In the genomic region with DNA sequence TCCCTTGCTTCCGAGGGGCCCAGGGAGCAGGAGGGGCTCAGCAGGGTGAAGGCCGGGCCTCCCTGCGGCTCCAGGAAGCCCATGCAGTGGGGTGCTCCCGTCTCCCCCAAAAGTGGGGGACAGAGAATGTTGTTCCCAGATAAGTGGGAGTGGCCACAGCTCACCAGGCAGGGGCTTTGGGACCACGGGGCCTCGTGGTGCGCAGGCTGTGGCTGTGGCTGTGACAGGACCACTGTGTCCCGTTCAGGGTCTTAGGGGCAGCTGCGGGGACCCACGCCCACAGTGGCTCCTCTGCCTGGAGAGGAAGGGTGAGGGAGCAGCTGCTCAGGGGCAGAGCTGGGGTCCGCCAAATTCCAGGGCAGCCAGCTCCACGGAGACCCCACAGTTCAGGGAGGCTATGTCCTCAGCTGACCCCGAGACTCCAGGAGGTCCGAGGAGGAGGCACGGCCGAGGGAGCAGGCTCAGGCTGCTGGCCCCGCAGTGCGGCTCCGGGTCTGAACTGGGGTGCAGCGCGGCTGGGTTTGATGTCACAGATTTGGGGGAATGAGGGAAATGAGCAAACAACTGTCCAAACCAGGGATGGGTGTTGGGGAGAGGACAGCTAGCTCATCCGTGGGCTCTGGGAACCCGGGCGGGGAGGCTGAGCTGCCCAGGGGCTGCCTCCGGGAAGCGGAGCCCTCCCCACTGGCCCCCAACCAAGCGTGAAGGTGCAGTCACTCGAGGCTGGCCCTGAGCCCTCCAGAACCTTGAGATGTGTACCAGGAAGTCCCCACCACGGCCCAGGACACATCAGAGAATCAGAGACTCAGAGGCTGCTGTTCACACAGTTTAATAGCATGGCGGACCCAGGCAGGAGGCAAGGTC, we compare ENCODE assay signal across 21 cellular contexts. TPM values are rescaled to one million over a fixed set of nuclear protein-coding genes. Genes with fewer than 3 reads are reported as not detected.
A peak's percentile ranks its signal among the peaks of the same experiment; 100 is the strongest.
DNase-seq lines count a peak whose midpoint lies in the region; ATAC-seq, FAIRE-seq and TF ChIP-seq lines count a peak whose summit lies in the region.
"Had no signal": no experiment of that assay in that cellular context is flagged by ENCODE, and none has a peak within 500 bp of the region (broad histone marks: within the 10 kb centered on the region; RNA-seq: fewer than 3 reads in every experiment).

No MANE protein-coding gene starts in this region.

- H3K4me1 Mint-ChIP-seq in H9 (peaks cover 12 to 23% of the 10 kb centered on the region in 2 experiments; a peak in 3 of 4 replicates), chondrocyte (ENCODE audit: low read depth) (peaks cover 2% of the 10 kb centered on the region)
- no peaks in the 10 kb centered on the region for H3K4me1 Mint-ChIP-seq in CD4-positive, alpha-beta T cell (ENCODE audit: low read depth)
- H3K4me1 Mint-ChIP-seq: CD4-positive, CD25-positive, alpha-beta regulatory T cell had no signal

- H2BK12ac ChIP-seq in H9 (ENCODE audit: insufficient read length, low read depth, low read length) (no peak overlapping the region), neuronal stem cell (ENCODE audit: low read length) (peak overlapping the region; percentile 90)

- H3K9me3 Mint-ChIP-seq in H9 (no peaks in the 10 kb centered on the region), chondrocyte (ENCODE audit: low read depth) (no peaks in the 10 kb centered on the region)
- H3K9me3 Mint-ChIP-seq in CD4-positive, alpha-beta T cell, result no peaks in the 10 kb centered on the region
- H3K9me3 Mint-ChIP-seq: GM23338 had no signal

- H4K5ac ChIP-seq in H9 (ENCODE audit: insufficient read length, low read depth, low read length), result no peak overlapping the region

- H2BK120ac ChIP-seq in H9 (ENCODE audit: low read depth, low read length, poor library complexity, severe bottlenecking) (no peak overlapping the region), neuronal stem cell (ENCODE audit: low read depth, low read length) (peak overlapping the region; percentile 91)

- H3K36me3 ChIP-seq in BLaER1, result no peaks in the 10 kb centered on the region
- no peaks in the 10 kb centered on the region for H3K36me3 ChIP-seq in neuronal stem cell (replicated peaks in 1 of 2; ENCODE audit: control insufficient read depth in 2 of 2, insufficient read depth in 2 of 2, low read length in 2 of 2)
- H3K36me3 ChIP-seq: HAP-1 had no signal

- POLR2A ChIA-PET in CD4-positive, alpha-beta T cell (lab: Charles Lee), result no interaction called here

- H3K18ac ChIP-seq in H9 (ENCODE audit: insufficient read length, low read depth, low read length) (peak overlapping the region; percentile 8), neuronal stem cell (ENCODE audit: low read length) (peak overlapping the region; percentile 80)

- H3K27ac Mint-ChIP-seq in H9 (no peak overlapping the region), chondrocyte (ENCODE audit: unreplicated experiment) (no peak overlapping the region)
- H3K27ac Mint-ChIP-seq in CD4-positive, alpha-beta T cell, result no peak overlapping the region
- H3K27ac Mint-ChIP-seq: CD4-positive, CD25-positive, alpha-beta regulatory T cell; GM23338 had no signal

- H3K14ac ChIP-seq in H9 (ENCODE audit: insufficient read depth, low read length), result no peak overlapping the region
- no peak overlapping the region for H3K14ac ChIP-seq in neuronal stem cell (ENCODE audit: low read length)

- TF ChIP-seq CTCF in H9 (conservative IDR thresholded peaks at IDR 0.05) (no peak), chondrocyte (IDR thresholded peaks at IDR 0.05) (no peak)
- no peak for TF ChIP-seq CTCF in CD4-positive, alpha-beta T cell (IDR thresholded peaks at IDR 0.05)

- H3K4ac ChIP-seq in H9 (ENCODE audit: low read depth, low read length) (no peak overlapping the region), neuronal stem cell (ENCODE audit: low read length) (peak overlapping the region; percentile 76)

- CTCF ChIA-PET in CD4-positive, alpha-beta T cell (lab: Charles Lee), result no interaction called here

- no peak overlapping the region for H2AFZ ChIP-seq in H9 (ENCODE audit: low read length)
- peak overlapping the region; percentile 85 for H2AFZ ChIP-seq in neuronal stem cell (ENCODE audit: low read length)
- H2AFZ ChIP-seq: GM23338 had no signal

- no peak overlapping the region for H2BK15ac ChIP-seq in H9 (ENCODE audit: low read depth, low read length)
- H2BK15ac ChIP-seq in neuronal stem cell (ENCODE audit: low read length), result peak overlapping the region; percentile 87

- H3K9me3 ChIP-seq in BLaER1 (no peaks in the 10 kb centered on the region), H9 (ENCODE audit: control insufficient read depth, low read depth, low read length) (no peaks in the 10 kb centered on the region), neuronal stem cell (replicated peaks in 1 of 2; ENCODE audit: control insufficient read depth in 2 of 2, insufficient read depth in 1 of 2, low read depth in 1 of 2, low read length in 2 of 2) (no peaks in the 10 kb centered on the region)
- H3K9me3 ChIP-seq in CD4-positive, alpha-beta T cell (ENCODE audit: control insufficient read depth, low read length), result no peaks in the 10 kb centered on the region
- H3K9me3 ChIP-seq: HAP-1 had no signal

- H3K9ac ChIP-seq in BLaER1 (no peak overlapping the region), H9 (ENCODE audit: extremely low read depth, insufficient read length, low read length) (no peak overlapping the region), neuronal stem cell (ENCODE audit: low read depth, low read length, poor library complexity) (no peak overlapping the region)

- H3K4me1 ChIP-seq in BLaER1 (peaks cover 60% of the 10 kb centered on the region), H9 (ENCODE audit: insufficient read depth, low read length) (no peaks in the 10 kb centered on the region; the same call in 1 of the 2 replicates), neuronal stem cell (ENCODE audit: control insufficient read depth in 2 of 2, insufficient read depth in 1 of 2, low read depth in 1 of 2, low read length in 2 of 2) (peaks cover 11 to 14% of the 10 kb centered on the region in 2 donors)
- H3K4me1 ChIP-seq: HAP-1 had no signal

- no CpG with 5 or more reads among the region's 30 CpGs for WGBS in H9 (ENCODE audit: extremely low coverage, insufficient read length, low lambda C conversion rate)
- no CpG with 5 or more reads among the region's 30 CpGs for WGBS in neuronal stem cell (ENCODE audit: extremely low coverage in 2 of 2, insufficient read length in 2 of 2, insufficient replicate concordance in 1 of 2), 2 donors

- H2BK20ac ChIP-seq in H9 (ENCODE audit: low read depth, low read length, poor library complexity, severe bottlenecking), result no peak overlapping the region

- H4K8ac ChIP-seq in H9 (replicated peaks; ENCODE audit: insufficient read length, low read depth, low read length) (no peak overlapping the region), neuronal stem cell (ENCODE audit: low read depth, low read length) (no peak overlapping the region)

- H3K4me3 Mint-ChIP-seq in H9 (no peak overlapping the region), chondrocyte (ENCODE audit: unreplicated experiment) (no peak overlapping the region)
- H3K4me3 Mint-ChIP-seq in CD4-positive, alpha-beta T cell, result no peak overlapping the region
- H3K4me3 Mint-ChIP-seq: CD4-positive, CD25-positive, alpha-beta regulatory T cell; GM23338 had no signal

- H3T11ph ChIP-seq in H9 (ENCODE audit: low read length), result no peak overlapping the region

- no peaks in the 10 kb centered on the region for H3K79me2 ChIP-seq in H9 (ENCODE audit: insufficient read depth, low read length)

- H2BK5ac ChIP-seq in H9 (ENCODE audit: insufficient read length, low read length) (no peak overlapping the region), neuronal stem cell (ENCODE audit: low read length) (no peak overlapping the region)

- no peaks in the 10 kb centered on the region for H3K79me1 ChIP-seq in H9 (ENCODE audit: insufficient read depth, low read depth, low read length, poor library complexity, severe bottlenecking)
- peaks cover 3% of the 10 kb centered on the region for H3K79me1 ChIP-seq in neuronal stem cell (ENCODE audit: low read depth, low read length)

- no peak overlapping the region for H3K56ac ChIP-seq in H9 (ENCODE audit: insufficient read length, low read depth, low read length)

- H4K91ac ChIP-seq in H9 (ENCODE audit: insufficient read length, low read depth, low read length), result no peak overlapping the region
- H4K91ac ChIP-seq in neuronal stem cell (ENCODE audit: low read depth, low read length, poor library complexity), result no peak overlapping the region

- DNase-seq in H9 (no peak), chondrocyte (ENCODE audit: low spot score) (peak; percentile 77), neuronal stem cell (ENCODE audit: low spot score) (no peak), RCC 7860 (ENCODE audit: low spot score) (no peak), NCI-H2171 (lab: John Stamatoyannopoulos, UW) (no peak)
- DNase-seq in CD4-positive, alpha-beta T cell, result no peak
- DNase-seq: 8988T; C1 segment of cervical spinal cord; CD4-positive, CD25-positive, alpha-beta regulatory T cell; DMS153; DMS79; GDM1 had no signal

- H3K36me3 Mint-ChIP-seq in H9 (ENCODE audit: insufficient read depth in 1 of 3, low read depth in 3 of 3) (peaks cover 0 to 4% (median 0%) of the 10 kb centered on the region in 3 experiments; a peak in 2 of 7 replicates), chondrocyte (ENCODE audit: low read depth) (no peaks in the 10 kb centered on the region)
- H3K36me3 Mint-ChIP-seq in CD4-positive, alpha-beta T cell (ENCODE audit: low read depth), result no peaks in the 10 kb centered on the region
- H3K36me3 Mint-ChIP-seq: CD4-positive, CD25-positive, alpha-beta regulatory T cell had no signal

- H3K23ac ChIP-seq in H9 (ENCODE audit: insufficient read length, low read depth, low read length), result no peak overlapping the region
- H3K23ac ChIP-seq in neuronal stem cell (ENCODE audit: low read depth, low read length, poor library complexity), result peak overlapping the region; percentile 93

- H3K27me3 ChIP-seq in BLaER1, result peaks cover 57% of the 10 kb centered on the region
- H3K27me3 ChIP-seq in H9 (ENCODE audit: insufficient read depth, low read length), result no peaks in the 10 kb centered on the region
- H3K27me3 ChIP-seq in neuronal stem cell (ENCODE audit: control insufficient read depth in 3 of 3, insufficient read depth in 3 of 3, low read depth in 1 of 3, low read length in 3 of 3), result peaks cover 0 to 39% (median 0%) of the 10 kb centered on the region in 3 experiments
- peaks cover 21% of the 10 kb centered on the region for H3K27me3 ChIP-seq in CD4-positive, alpha-beta T cell (ENCODE audit: control insufficient read depth, insufficient read depth, low read length)

- peak overlapping the region; percentile 38; the same call in 1 of the 2 replicates for H3K27ac ChIP-seq in BLaER1
- no peak overlapping the region for H3K27ac ChIP-seq in H9 (ENCODE audit: insufficient read length, low read depth, low read length)
- no peak overlapping the region for H3K27ac ChIP-seq in neuronal stem cell (replicated peaks; ENCODE audit: low read length)
- no peak overlapping the region for H3K27ac ChIP-seq in CD4-positive, alpha-beta T cell (ENCODE audit: low read depth, low read length)

- intact Hi-C loops in CD4-positive, alpha-beta T cell (cut with DNase I, micrococcal nuclease), result no loop called here

- H2AK5ac ChIP-seq in H9 (ENCODE audit: insufficient read length, low read length) (no peak overlapping the region), neuronal stem cell (ENCODE audit: low read depth, low read length) (peak overlapping the region; percentile 83)

- peaks cover 41% of the 10 kb centered on the region for H3K27me3 Mint-ChIP-seq in H9 (ENCODE audit: low read depth)
- peaks cover 34% of the 10 kb centered on the region for H3K27me3 Mint-ChIP-seq in chondrocyte (ENCODE audit: low read depth)
- peaks cover 16% of the 10 kb centered on the region for H3K27me3 Mint-ChIP-seq in CD4-positive, alpha-beta T cell

- ATAC-seq in GM21526 (IDR thresholded peaks at IDR 0.05; ENCODE audit: low FRiP score, unreplicated experiment), result no peak
- no peak for ATAC-seq in CD4-positive, alpha-beta T cell (ENCODE audit: poor library complexity)

- H3K4me2 ChIP-seq in BLaER1 (peak overlapping the region; percentile 67), H9 (ENCODE audit: insufficient read depth, insufficient read length, low read length) (no peak overlapping the region), neuronal stem cell (ENCODE audit: insufficient read depth, low read length, poor library complexity, severe bottlenecking) (no peak overlapping the region)

- no peak overlapping the region for H3K4me3 ChIP-seq in BLaER1
- no peak overlapping the region for H3K4me3 ChIP-seq in neuronal stem cell (ENCODE audit: low read length in 2 of 2)
- H3K4me3 ChIP-seq: GM23338, HAP-1 had no signal

- H3K23me2 ChIP-seq in H9 (ENCODE audit: insufficient read length, low read depth, low read length, poor library complexity, severe bottlenecking), result no peaks in the 10 kb centered on the region

- no peak for FAIRE-seq in RCC 7860 (lab: Jason Lieb, UNC)
- FAIRE-seq: GM12892, GM18507 had no signal

- H4K20me1 ChIP-seq in BLaER1 (no peaks in the 10 kb centered on the region), H9 (ENCODE audit: control insufficient read depth, insufficient read depth, insufficient read length) (no peaks in the 10 kb centered on the region)

RNA-seq across cellular contexts. Expression of a gene that starts 23.4 kb away (rescaled TPM):
- total RNA-seq in H9 (2021) (not detected in 2 replicates), chondrocyte (not detected in 3 replicates)
- polyA plus RNA-seq in neuronal stem cell (2013, experiment 1 of 2), result 0.06 TPM
- not detected for polyA plus RNA-seq in neuronal stem cell (2013, experiment 2 of 2)
- total RNA-seq in CD4-positive, alpha-beta T cell, result not detected
- total RNA-seq: CD4-positive, CD25-positive, alpha-beta regulatory T cell; Daoy; HT-29 had no signal
- polyA plus RNA-seq: AG04450; CD4-positive, CD25-positive, alpha-beta regulatory T cell; GM23338 had no signal

RNA-seq across cellular contexts. Expression of a gene that starts 30.1 kb away (rescaled TPM):
- total RNA-seq in H9 (2021) (286 and 290 TPM in 2 replicates), chondrocyte (97.9 to 110 TPM (median 105 TPM) in 3 replicates)
- polyA plus RNA-seq in neuronal stem cell (2013, experiment 1 of 2), result 253 TPM
- polyA plus RNA-seq in neuronal stem cell (2013, experiment 2 of 2), result 258 TPM
- 100 to 1,000 TPM; 247 to 252 TPM for total RNA-seq in CD4-positive, alpha-beta T cell

RNA-seq across cellular contexts. Expression of a gene that starts 38.8 kb away (rescaled TPM):
- not detected in 2 replicates for total RNA-seq in H9 (2021)
- total RNA-seq in chondrocyte, result not detected in 3 replicates
- not detected for polyA plus RNA-seq in neuronal stem cell (2013, experiment 1 of 2)
- polyA plus RNA-seq in neuronal stem cell (2013, experiment 2 of 2), result not detected
- total RNA-seq in CD4-positive, alpha-beta T cell, result under 1 TPM in 1 of 2 experiments, not detected in 1; 0.22 TPM
- total RNA-seq: CD4-positive, CD25-positive, alpha-beta regulatory T cell; Daoy; GM23338; HT-29 had no signal
- polyA plus RNA-seq: AG04450; CD4-positive, CD25-positive, alpha-beta regulatory T cell; GM23338 had no signal

RNA-seq across cellular contexts. Expression of a gene that starts 49.3 kb away (rescaled TPM):
- total RNA-seq in H9 (2021) (not detected in 2 replicates), chondrocyte (not detected in 3 replicates)
- not detected for polyA plus RNA-seq in neuronal stem cell (2013, experiment 1 of 2)
- not detected for polyA plus RNA-seq in neuronal stem cell (2013, experiment 2 of 2)
- not detected for total RNA-seq in CD4-positive, alpha-beta T cell
- total RNA-seq: CD4-positive, CD25-positive, alpha-beta regulatory T cell; Daoy; GM23338; HT-29 had no signal
- polyA plus RNA-seq: AG04450; CD4-positive, CD25-positive, alpha-beta regulatory T cell had no signal

RNA-seq across cellular contexts. Expression of a gene that starts 54.1 kb away (rescaled TPM):
- total RNA-seq in H9 (2021), result 5.9 and 6.8 TPM in 2 replicates
- total RNA-seq in chondrocyte, result 0.36 to 1.7 TPM (median 1.5 TPM) in 3 replicates
- 3.1 TPM for polyA plus RNA-seq in neuronal stem cell (2013, experiment 1 of 2)
- polyA plus RNA-seq in neuronal stem cell (2013, experiment 2 of 2), result 2.9 TPM
- total RNA-seq in CD4-positive, alpha-beta T cell, result 10 to 100 TPM; 19.6 to 21.5 TPM
